16 cellular contexts compared by ENCODE assay signal in the genomic region with DNA sequence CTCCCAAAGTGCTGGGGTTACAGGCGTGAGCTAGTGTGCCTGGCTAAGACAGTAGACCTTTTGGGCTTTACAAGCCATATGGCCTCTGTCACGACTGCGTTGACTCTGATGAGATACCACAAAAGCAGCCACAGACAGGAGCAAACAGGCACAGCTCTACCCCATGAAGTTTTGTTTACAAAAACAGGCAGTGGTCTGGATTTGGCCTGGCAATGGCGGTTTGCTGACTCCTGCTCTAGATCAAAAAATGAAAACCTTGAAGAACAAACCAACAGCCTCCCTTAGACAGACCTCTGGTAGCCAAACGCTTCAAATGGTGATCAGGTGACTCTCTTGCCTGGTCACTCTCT. TPM values are rescaled to one million over a fixed set of nuclear protein-coding genes. Genes with fewer than 3 reads are reported as not detected.
DNase-seq lines count a peak whose midpoint lies in the region; ATAC-seq and TF ChIP-seq lines count a peak whose summit lies in the region.
"Had no signal": no experiment of that assay in that cellular context is flagged by ENCODE, and none has a peak within 500 bp of the region (broad histone marks: within the 10 kb centered on the region; RNA-seq: fewer than 3 reads in every experiment).

No MANE protein-coding gene starts in this region.

- no peak for ATAC-seq in HG03175 (IDR thresholded peaks at IDR 0.05; ENCODE audit: unreplicated experiment)

- H3K36me3 Mint-ChIP-seq in CD14-positive monocyte = peaks cover 68 to 88% of the 10 kb centered on the region in 2 donors
- H3K36me3 Mint-ChIP-seq: CD8-positive, alpha-beta T cell had no signal

- intact Hi-C loops in CD14-positive monocyte (cut with micrococcal nuclease) = loop anchor here (1.0 to 5.0 kb wide), 5 partner anchors 17 to 36 kb away; no protein-coding TSS in a partner anchor
- intact Hi-C loops in tibial artery (cut with DNase I; ENCODE audit: low total_unique reads) = no loop called here

- peak overlapping the region; percentile 98 to 100 (median 100) for H3K27ac Mint-ChIP-seq in CD14-positive monocyte
- H3K27ac Mint-ChIP-seq: CD8-positive, alpha-beta T cell had no signal

- H3K36me3 ChIP-seq in rectal smooth muscle tissue (ENCODE audit: control insufficient read depth, insufficient read depth, low read length) (no peaks in the 10 kb centered on the region), tibial artery (peaks cover 0 to 20% (median 8%) of the 10 kb centered on the region in 3 donors)

- H3K9ac ChIP-seq in rectal smooth muscle tissue (ENCODE audit: low read length) = no peak overlapping the region
- H3K9ac ChIP-seq: parathyroid adenoma had no signal

- H3K4me1 ChIP-seq in rectal smooth muscle tissue (ENCODE audit: control insufficient read depth, insufficient read depth, low read length) (no peaks in the 10 kb centered on the region), tibial artery (no peaks in the 10 kb centered on the region)

- H3K4me3 ChIP-seq in rectal smooth muscle tissue (ENCODE audit: low read length) = no peak overlapping the region
- no peak overlapping the region for H3K4me3 ChIP-seq in tibial artery

- peaks cover 70% of the 10 kb centered on the region for H3K4me1 Mint-ChIP-seq in CD14-positive monocyte

- peaks cover 0 to 4% (median 2%) of the 10 kb centered on the region in 3 donors for H3K27me3 Mint-ChIP-seq in CD14-positive monocyte (ENCODE audit: low read depth in 3 of 3)

- H3K4me3 Mint-ChIP-seq in CD14-positive monocyte = peak overlapping the region in 1 of 2 donors; percentile 39
- H3K4me3 Mint-ChIP-seq: CD8-positive, alpha-beta T cell had no signal

- no peaks in the 10 kb centered on the region for H3K9me3 ChIP-seq in tibial artery

- H3K27ac ChIP-seq in cingulate gyrus (ENCODE audit: low read depth, low read length) (peak overlapping the region; percentile 15), rectal smooth muscle tissue (ENCODE audit: low read depth, low read length) (peak overlapping the region; percentile 2), tibial artery (no peak overlapping the region)
- H3K27ac ChIP-seq: parathyroid adenoma, VCaP had no signal

- H3K27me3 ChIP-seq in rectal smooth muscle tissue (ENCODE audit: control insufficient read depth, insufficient read depth, low read length) (no peaks in the 10 kb centered on the region), tibial artery (no peaks in the 10 kb centered on the region)

- peaks cover 0 to 3% (median 1%) of the 10 kb centered on the region in 7 donors for H3K9me3 Mint-ChIP-seq in CD14-positive monocyte
- H3K9me3 Mint-ChIP-seq: CD8-positive, alpha-beta T cell had no signal

- TF ChIP-seq CTCF in CD14-positive monocyte (IDR thresholded peaks at IDR 0.05) (no peak), tibial artery (IDR thresholded peaks at IDR 0.05) (no peak)

- DNase-seq in CD14-positive monocyte (ENCODE audit: low spot score) (no peak), H4 (ENCODE audit: low spot score) (peak; percentile 31), tibial artery (no peak), RKO (ENCODE audit: low spot score) (no peak)
- no peak for DNase-seq in stimulated activated CD4-positive, alpha-beta T cell treated with anti-CD3 and anti-CD28 coated beads, Interleukin-2, amount 100 ng/mL, for 48 hours
- DNase-seq: activated effector memory CD4-positive, alpha-beta T cell treated with Interleukin-2 at 50 U/mL for 16 hours; Karpas-422; mesendoderm; NCI-H187 treated with DMSO at 0.1 percent for 48 hours; NCI-H774 had no signal

RNA-seq across cellular contexts. Expression of a gene that starts 20.7 kb away (rescaled TPM):
- polyA plus RNA-seq in CD14-positive monocyte = 100 to 1,000 TPM; 115 to 151 TPM
- total RNA-seq in H4 (2014; rRNA removed; shearing (Covaris generic)) = 2.9 and 4.7 TPM in 2 replicates

RNA-seq across cellular contexts. Expression of a gene that starts 37.6 kb away (rescaled TPM):
- 1 to 10 TPM; 5.2 to 6.3 TPM for polyA plus RNA-seq in CD14-positive monocyte
- 0.06 TPM in 1 of 2 replicates, not detected in the other for total RNA-seq in H4 (2014; rRNA removed; shearing (Covaris generic))

RNA-seq across cellular contexts. Expression of a gene that starts 41.7 kb away (rescaled TPM):
- polyA plus RNA-seq in CD14-positive monocyte = 10 to 100 TPM; 49.4 to 49.5 TPM
- total RNA-seq in H4 (2014; rRNA removed; shearing (Covaris generic)) = 3.2 and 4.9 TPM in 2 replicates

RNA-seq across cellular contexts. Expression of a gene that starts 45.4 kb away (rescaled TPM):
- 10 to 100 TPM; 43.5 to 45.0 TPM for polyA plus RNA-seq in CD14-positive monocyte
- 21.8 and 30.5 TPM in 2 replicates for total RNA-seq in H4 (2014; rRNA removed; shearing (Covaris generic))

Comparison
In these comparisons a context has a peak if more than half of its experiments do, and no peak if none do; other contexts are left out.
1. H3K27ac ChIP-seq: peak in cingulate gyrus (single experiment) and rectal smooth muscle tissue (single experiment); none in tibial artery (0 of 2).